8 cellular contexts compared by ENCODE assay signal in genomic region chr17:82231562-82232321, GRCh38. TPM values are rescaled to one million over a fixed set of nuclear protein-coding genes. Genes with fewer than 3 reads are reported as not detected.
A peak's percentile ranks its signal among the peaks of the same experiment; 100 is the strongest.
DNase-seq lines count a peak whose midpoint lies in the region; ATAC-seq, FAIRE-seq and TF ChIP-seq lines count a peak whose summit lies in the region.

No MANE protein-coding gene starts in this region.

- WGBS in GM12878 (ENCODE audit: insufficient coverage, insufficient replicate concordance, low lambda C conversion rate, missing lambda C conversion rate), result 6% methylated on average over 41 of the region's 42 CpGs
- WGBS in small intestine, 3 donors, result 6 to 11% (median 9%) methylated on average over 32 to 42 of the region's 42 CpGs

- H3K4me1 ChIP-seq in GM12878 (ENCODE audit: control insufficient read depth, insufficient read depth, low read length), result peaks cover 40% of the 10 kb centered on the region
- peaks cover 0 to 10% of the 10 kb centered on the region in 2 donors for H3K4me1 ChIP-seq in small intestine (ENCODE audit: control insufficient read depth in 2 of 2, insufficient read depth in 1 of 2, low read depth in 1 of 2, low read length in 1 of 2)

- H3K27ac ChIP-seq in GM12878 (ENCODE audit: control insufficient read depth, insufficient read depth) (peak overlapping the region; percentile 73), small intestine (ENCODE audit: low read depth in 1 of 2, low read length in 1 of 2) (peak overlapping the region; percentile 52 to 94)

- H3K9me3 ChIP-seq in GM12878 (replicated peaks; ENCODE audit: control insufficient read depth, insufficient read depth, low read length) (no peaks in the 10 kb centered on the region), small intestine (ENCODE audit: control insufficient read depth, low read depth) (no peaks in the 10 kb centered on the region)

- DNase-seq in EH (ENCODE audit: low read depth) (peak; percentile 79), GM12878 (ENCODE audit: low read depth, low spot score) (no peak), iPS-NIHi7 (ENCODE audit: extremely low spot score) (peak; percentile 70), small intestine (peak; percentile 77), DMS114 treated with DMSO at 0.1 percent for 48 hours (lab: John Stamatoyannopoulos, UW; ENCODE audit: unreplicated experiment) (no peak)
- no peak for DNase-seq in activated naive CD8-positive, alpha-beta T cell treated with anti-CD3 and anti-CD28 coated beads, Interleukin-2, amount 50 U/mL, for 24 hours

- no peak overlapping the region for H2AFZ ChIP-seq in GM12878 (ENCODE audit: control insufficient read depth, low read depth, low read length)

- H3K4me1 Mint-ChIP-seq in IgD-negative memory B cell, result peaks cover 5 to 20% (median 9%) of the 10 kb centered on the region in 3 donors
- H3K4me1 Mint-ChIP-seq in activated naive CD8-positive, alpha-beta T cell treated with anti-CD3 and anti-CD28 coated beads, Interleukin-2, amount 50 U/mL, for 24 hours, result peaks cover 16% of the 10 kb centered on the region

- CTCF ChIA-PET in GM12878 (lab: Yijun Ruan, JAX), result interaction anchor here (2.0 kb wide), 1 partner anchor 26 kb away, joined by 8 read pairs; no protein-coding TSS in a partner anchor

- H3K36me3 ChIP-seq in GM12878 (ENCODE audit: control insufficient read depth in 2 of 2, insufficient read depth in 2 of 2, low read length in 1 of 2) (peaks cover 0 to 8% of the 10 kb centered on the region in 2 experiments; a peak in 3 of 4 replicates), small intestine (ENCODE audit: control insufficient read depth in 2 of 2, insufficient read depth in 2 of 2, low read length in 2 of 2) (no peaks in the 10 kb centered on the region)

- peak overlapping the region; percentile 99 for H3K4me3 ChIP-seq in GM12878
- H3K4me3 ChIP-seq in small intestine (ENCODE audit: low read depth in 1 of 2, low read length in 2 of 2), result peak overlapping the region; percentile 38 to 57

- H3K79me2 ChIP-seq in GM12878 (ENCODE audit: control insufficient read depth, insufficient read depth, low read length), result peaks cover 79% of the 10 kb centered on the region

- no peaks in the 10 kb centered on the region for H3K27me3 Mint-ChIP-seq in IgD-negative memory B cell
- H3K27me3 Mint-ChIP-seq in activated naive CD8-positive, alpha-beta T cell treated with anti-CD3 and anti-CD28 coated beads, Interleukin-2, amount 50 U/mL, for 24 hours, result peaks cover 2% of the 10 kb centered on the region

- H3K9me3 Mint-ChIP-seq in IgD-negative memory B cell, result no peaks in the 10 kb centered on the region
- no peaks in the 10 kb centered on the region for H3K9me3 Mint-ChIP-seq in activated naive CD8-positive, alpha-beta T cell treated with anti-CD3 and anti-CD28 coated beads, Interleukin-2, amount 50 U/mL, for 24 hours

- H3K9ac ChIP-seq in GM12878 (ENCODE audit: control insufficient read depth, insufficient read depth, low read length), result peak overlapping the region; percentile 85

- ATAC-seq in GM12878, result peak; percentile 28
- ATAC-seq in activated naive CD8-positive, alpha-beta T cell treated with anti-CD3 and anti-CD28 coated beads, Interleukin-2, amount 50 U/mL, for 24 hours, result no peak
- no peak for ATAC-seq in GM19351 (IDR thresholded peaks at IDR 0.05; ENCODE audit: unreplicated experiment)

- SMC1A ChIA-PET in GM12878 (lab: Charles Lee; ENCODE audit: uncharacterized antibody, unreplicated experiment), result interaction anchor here (1.1 kb wide), 1 partner anchor 26 kb away, joined by 8 read pairs; no protein-coding TSS in a partner anchor

- RAD21 ChIA-PET in GM12878 (lab: Charles Lee; ENCODE audit: unreplicated experiment), result interaction anchor here (0.9 to 1.0 kb wide), 2 partner anchors 71 to 89 kb away, joined by 3 to 4 read pairs; no protein-coding TSS in a partner anchor

- peak; percentile 28; the same call in 1 of the 2 replicates for TF ChIP-seq POLR2A in GM12878 (IDR thresholded peaks at IDR 0.05; ENCODE audit: low read depth, low read length)

- H3K4me2 ChIP-seq in GM12878 (ENCODE audit: control insufficient read depth, insufficient read depth), result peak overlapping the region; percentile 79

- FAIRE-seq in GM12878 (lab: Jason Lieb, UNC) (no peak), small intestine (lab: Jason Lieb, UNC) (no peak)

- no TSS peak for BruUV-seq in GM12878 (replicated peaks; lab: Mats Ljungman, UMichigan)

- H3K4me3 Mint-ChIP-seq in IgD-negative memory B cell, result peak overlapping the region; percentile 26 to 72 (median 67)
- no peak overlapping the region for H3K4me3 Mint-ChIP-seq in activated naive CD8-positive, alpha-beta T cell treated with anti-CD3 and anti-CD28 coated beads, Interleukin-2, amount 50 U/mL, for 24 hours

- in situ Hi-C loops in GM12878 (cut with MboI), result no loop called here

- TF ChIP-seq EP300 in GM12878 (IDR thresholded peaks at IDR 0.05; ENCODE audit: borderline replicate concordance in 1 of 2, control insufficient read depth in 1 of 2, low read depth in 2 of 2, low read length in 2 of 2), result no peak

- TF ChIP-seq RAD21 in GM12878 (IDR thresholded peaks at IDR 0.05; ENCODE audit: insufficient read depth, low read depth, low read length), result no peak

- H3K27me3 ChIP-seq in GM12878 (replicated peaks in 1 of 2; ENCODE audit: control insufficient read depth in 2 of 2, insufficient read depth in 2 of 2, low read length in 1 of 2) (no peaks in the 10 kb centered on the region), small intestine (ENCODE audit: control insufficient read depth in 2 of 2, insufficient read depth in 2 of 2, low read length in 2 of 2) (no peaks in the 10 kb centered on the region)

- POLR2A ChIA-PET in GM12878 (lab: Charles Lee), result interaction anchor here (0.6 to 3.9 kb wide), 7 partner anchors 14 to 250 kb away, joined by 3 to 17 read pairs (median 4); partner anchors contain the start of gene CCDC57

- H4K20me1 ChIP-seq in GM12878 (ENCODE audit: control insufficient read depth, insufficient read depth), result no peaks in the 10 kb centered on the region

- intact Hi-C loops in GM12878 (cut with micrococcal nuclease; ENCODE audit: unreplicated experiment), result loop anchor here (5.0 kb wide), 1 partner anchor 181 kb away; no protein-coding TSS in a partner anchor

- no peak for TF ChIP-seq CTCF in GM12878 (IDR thresholded peaks at IDR 0.05 in 2 of 3, conservative IDR thresholded peaks at IDR 0.05 in 1 of 3; ENCODE audit: control insufficient read depth in 2 of 3, extremely low read depth in 1 of 3, insufficient read depth in 1 of 3, low read depth in 3 of 3, low read length in 3 of 3)

- no peaks in the 10 kb centered on the region for H3K36me3 Mint-ChIP-seq in IgD-negative memory B cell
- H3K36me3 Mint-ChIP-seq in activated naive CD8-positive, alpha-beta T cell treated with anti-CD3 and anti-CD28 coated beads, Interleukin-2, amount 50 U/mL, for 24 hours (ENCODE audit: low read depth), result no peaks in the 10 kb centered on the region

- peak overlapping the region in 1 of 3 donors; percentile 39 for H3K27ac Mint-ChIP-seq in IgD-negative memory B cell
- H3K27ac Mint-ChIP-seq in activated naive CD8-positive, alpha-beta T cell treated with anti-CD3 and anti-CD28 coated beads, Interleukin-2, amount 50 U/mL, for 24 hours, result no peak overlapping the region

RNA-seq across cellular contexts. Expression of gene SLC16A3, which starts 2.9 kb away (rescaled TPM):
- polyA plus RNA-seq in IgD-negative memory B cell (3.7 TPM), GM12878 (2011; rRNA removed) (18.0 and 44.4 TPM in 2 replicates), GM12878 (2014; fragmentation: Illumina TruSeq; extraction: Trizol) (0.44 and 4.6 TPM in 2 replicates), GM12878 (2014; fragmentation: Nextera tagmentation; extraction: Ambion mirVana) (1 to 10 TPM in 1 of 2 experiments, under 1 TPM in 1; 0.10 to 1.2 TPM), GM12878 (2014; rRNA removed) (30.0 and 33.0 TPM in 2 replicates), GM12878 (2016; fragmentation: Nextera tagmentation; extraction: Ambion mirVana) (1 to 10 TPM; 4.3 to 5.7 TPM), small intestine (10 to 100 TPM in 1 of 3 donors, 1 to 10 TPM in 2; 5.4 to 33.2 (median 7.8) TPM)
- 264 and 312 TPM in 2 replicates for total RNA-seq in GM12878 (2013; cell fraction: nucleolus; rRNA removed)
- total RNA-seq in GM12878 (2014; rRNA removed) (33.4 and 37.8 TPM in 2 replicates), GM12878 (2014; rRNA removed; fragmentation: Illumina TruSeq; extraction: Trizol) (10.2 and 10.3 TPM in 2 replicates), GM12878 (2021) (46.5 and 49.5 TPM in 2 replicates)
- polyA plus RNA-seq in GM12878 (2011; ENCODE audit: low read depth), result 24.0 TPM
- 60.2 and 98.5 TPM in 2 replicates for polyA plus RNA-seq in GM12878 (2011; cell fraction: cytosol; rRNA removed)
- polyA plus RNA-seq in GM12878 (2011; cell fraction: nucleus; rRNA removed), result 75.2 and 100 TPM in 2 replicates
- 102 and 145 TPM in 2 replicates for polyA plus RNA-seq in GM12878 (2012)
- 47.3 and 89.5 TPM in 2 replicates for polyA minus RNA-seq in GM12878 (2011; rRNA and poly(A)+ RNA removed)
- 32.2 and 37.6 TPM in 2 replicates for polyA minus RNA-seq in GM12878 (2011; cell fraction: cytosol; rRNA and poly(A)+ RNA removed)
- polyA minus RNA-seq in GM12878 (2011; cell fraction: nucleus; rRNA and poly(A)+ RNA removed), result 66.3 and 84.2 TPM in 2 replicates

RNA-seq across cellular contexts. Expression of gene CCDC57, which starts 19.1 kb away (rescaled TPM):
- 34.1 TPM for polyA plus RNA-seq in IgD-negative memory B cell
- 92.3 and 116 TPM in 2 replicates for total RNA-seq in GM12878 (2013; cell fraction: nucleolus; rRNA removed)
- 43.0 and 49.0 TPM in 2 replicates for total RNA-seq in GM12878 (2014; rRNA removed)
- 36.9 and 42.5 TPM in 2 replicates for total RNA-seq in GM12878 (2014; rRNA removed; fragmentation: Illumina TruSeq; extraction: Trizol)
- total RNA-seq in GM12878 (2021), result 69.1 and 74.1 TPM in 2 replicates
- polyA plus RNA-seq in GM12878 (2011; ENCODE audit: low read depth), result 82.9 TPM
- 16.2 and 30.5 TPM in 2 replicates for polyA plus RNA-seq in GM12878 (2011; rRNA removed)
- polyA plus RNA-seq in GM12878 (2011; cell fraction: cytosol; rRNA removed), result 93.0 and 152 TPM in 2 replicates
- 97.1 and 115 TPM in 2 replicates for polyA plus RNA-seq in GM12878 (2011; cell fraction: nucleus; rRNA removed)
- 44.5 and 61.4 TPM in 2 replicates for polyA plus RNA-seq in GM12878 (2012)
- polyA plus RNA-seq in GM12878 (2014; fragmentation: Illumina TruSeq; extraction: Trizol), result 7.2 and 29.3 TPM in 2 replicates
- 10 to 100 TPM in 1 of 2 experiments, 1 to 10 TPM in 1; 5.4 to 18.0 TPM for polyA plus RNA-seq in GM12878 (2014; fragmentation: Nextera tagmentation; extraction: Ambion mirVana)
- polyA plus RNA-seq in GM12878 (2014; rRNA removed), result 123 and 135 TPM in 2 replicates
- polyA plus RNA-seq in GM12878 (2016; fragmentation: Nextera tagmentation; extraction: Ambion mirVana), result 10 to 100 TPM; 77.2 to 80.3 TPM
- polyA minus RNA-seq in GM12878 (2011; rRNA and poly(A)+ RNA removed), result 9.0 and 23.6 TPM in 2 replicates
- 7.8 and 11.4 TPM in 2 replicates for polyA minus RNA-seq in GM12878 (2011; cell fraction: cytosol; rRNA and poly(A)+ RNA removed)
- polyA minus RNA-seq in GM12878 (2011; cell fraction: nucleus; rRNA and poly(A)+ RNA removed), result 13.3 and 20.4 TPM in 2 replicates
- polyA plus RNA-seq in small intestine, result 10 to 100 TPM; 36.7 to 97.3 (median 47.7) TPM

RNA-seq across cellular contexts. Expression of gene CSNK1D, which starts 41.8 kb away (rescaled TPM):
- 78.3 TPM for polyA plus RNA-seq in IgD-negative memory B cell
- 85.1 and 93.8 TPM in 2 replicates for total RNA-seq in GM12878 (2013; cell fraction: nucleolus; rRNA removed)
- 17.3 and 25.0 TPM in 2 replicates for total RNA-seq in GM12878 (2014; rRNA removed)
- 26.4 and 27.8 TPM in 2 replicates for total RNA-seq in GM12878 (2014; rRNA removed; fragmentation: Illumina TruSeq; extraction: Trizol)
- total RNA-seq in GM12878 (2021), result 85.5 and 94.2 TPM in 2 replicates
- 42.9 TPM for polyA plus RNA-seq in GM12878 (2011; ENCODE audit: low read depth)
- polyA plus RNA-seq in GM12878 (2011; rRNA removed), result 40.7 and 54.4 TPM in 2 replicates
- polyA plus RNA-seq in GM12878 (2011; cell fraction: cytosol; rRNA removed), result 58.6 and 69.9 TPM in 2 replicates
- 236 and 302 TPM in 2 replicates for polyA plus RNA-seq in GM12878 (2011; cell fraction: nucleus; rRNA removed)
- 62.0 and 78.9 TPM in 2 replicates for polyA plus RNA-seq in GM12878 (2012)
- 72.5 and 105 TPM in 2 replicates for polyA plus RNA-seq in GM12878 (2014; fragmentation: Illumina TruSeq; extraction: Trizol)
- polyA plus RNA-seq in GM12878 (2014; fragmentation: Nextera tagmentation; extraction: Ambion mirVana), result 10 to 100 TPM in 1 of 2 experiments, 1 to 10 TPM in 1; 5.7 to 13.0 TPM
- polyA plus RNA-seq in GM12878 (2014; rRNA removed), result 74.9 and 90.3 TPM in 2 replicates
- polyA plus RNA-seq in GM12878 (2016; fragmentation: Nextera tagmentation; extraction: Ambion mirVana), result 10 to 100 TPM; 61.8 to 63.4 TPM
- polyA minus RNA-seq in GM12878 (2011; rRNA and poly(A)+ RNA removed), result 53.9 and 56.8 TPM in 2 replicates
- polyA minus RNA-seq in GM12878 (2011; cell fraction: cytosol; rRNA and poly(A)+ RNA removed), result 25.1 and 26.0 TPM in 2 replicates
- polyA minus RNA-seq in GM12878 (2011; cell fraction: nucleus; rRNA and poly(A)+ RNA removed), result 38.6 and 73.4 TPM in 2 replicates
- 100 to 1,000 TPM; 111 to 148 (median 146) TPM for polyA plus RNA-seq in small intestine

Comparison
In these comparisons a context has a peak if more than half of its experiments do, and no peak if none do; other contexts are left out.
1. DNase-seq: peak in EH (single experiment), iPS-NIHi7 (single experiment) and small intestine (single experiment); none in GM12878 (single experiment), DMS114 treated with DMSO at 0.1 percent for 48 hours (single experiment) and activated naive CD8-positive, alpha-beta T cell treated with anti-CD3 and anti-CD28 coated beads, Interleukin-2, amount 50 U/mL, for 24 hours (single experiment).